In genomic region chr5:168327019-168327421, GRCh38 we compare ENCODE assay signal across 1 cellular context.
TF ChIP-seq lines count a peak whose summit lies in the region.

No MANE protein-coding gene starts in this region.

TF ChIP-seq in SK-N-SH treated with all-trans-retinoic acid at 6 μM for 48 hours, 23 proteins besides CTCF, POLR2A, EP300 and RAD21 (continued from another document):
- TF ChIP-seq PATZ1 (CRISPR knock-in tag; IDR thresholded peaks at IDR 0.05; ENCODE audit: borderline replicate concordance) (no peak), BACH2 (CRISPR knock-in tag; IDR thresholded peaks at IDR 0.05; ENCODE audit: borderline replicate concordance) (no peak), ZNF565 (CRISPR knock-in tag; conservative IDR thresholded peaks at IDR 0.05; ENCODE audit: low read depth) (no peak), CSRNP3 (CRISPR knock-in tag; IDR thresholded peaks at IDR 0.05) (no peak), PPARA (CRISPR knock-in tag; IDR thresholded peaks at IDR 0.05; ENCODE audit: borderline replicate concordance) (no peak), TOX (CRISPR knock-in tag; IDR thresholded peaks at IDR 0.05; ENCODE audit: borderline replicate concordance) (no peak), ZC3H10 (CRISPR knock-in tag; IDR thresholded peaks at IDR 0.05) (no peak), OSR1 (CRISPR knock-in tag; IDR thresholded peaks at IDR 0.05) (no peak), ISL1 (CRISPR knock-in tag; IDR thresholded peaks at IDR 0.05) (no peak), ZFP30 (CRISPR knock-in tag; IDR thresholded peaks at IDR 0.05) (no peak)
